22 cellular contexts compared by ENCODE assay signal in the genomic region with DNA sequence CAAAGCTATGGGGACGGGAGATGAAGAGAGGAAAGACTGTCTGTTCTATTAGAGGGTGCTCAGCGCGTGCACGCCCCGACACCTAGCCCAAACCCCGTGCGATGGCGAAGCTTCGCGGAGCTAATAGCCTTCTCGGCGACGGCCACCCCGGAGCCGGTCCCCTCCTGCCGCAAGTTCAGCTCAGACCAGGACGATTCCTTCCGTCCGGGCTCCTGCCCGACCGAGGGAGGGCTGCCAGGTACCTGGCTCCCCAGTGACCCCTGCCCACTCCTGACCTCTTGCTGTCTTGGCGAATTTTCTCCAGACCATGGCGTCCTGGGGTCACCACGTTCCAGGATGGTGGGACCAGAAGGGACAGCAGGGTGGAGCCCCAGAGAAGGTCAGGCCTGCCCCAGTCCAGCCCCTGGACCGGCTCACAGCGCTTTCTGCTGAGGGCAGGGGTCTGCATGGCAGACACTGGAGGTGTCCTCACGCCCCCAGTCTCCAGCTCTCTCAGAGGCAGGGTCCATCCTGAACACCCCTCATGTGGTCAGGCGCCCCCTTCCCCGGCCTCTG. TPM values are rescaled to one million over a fixed set of nuclear protein-coding genes. Genes with fewer than 3 reads are reported as not detected.
A peak's percentile ranks its signal among the peaks of the same experiment; 100 is the strongest.
DNase-seq lines count a peak whose midpoint lies in the region; ATAC-seq, FAIRE-seq and TF ChIP-seq lines count a peak whose summit lies in the region.
"Had no signal": no experiment of that assay in that cellular context is flagged by ENCODE, and none has a peak within 500 bp of the region (broad histone marks: within the 10 kb centered on the region; RNA-seq: fewer than 3 reads in every experiment).

No MANE protein-coding gene starts in this region.

- no peaks in the 10 kb centered on the region for H3K27me3 ChIP-seq in GM23338 (ENCODE audit: insufficient read depth)
- H3K27me3 ChIP-seq in H1 (replicated peaks in 1 of 4; ENCODE audit: control insufficient read depth in 3 of 4, extremely low read depth in 1 of 4, insufficient read depth in 3 of 4, low read length in 3 of 4): no peaks in the 10 kb centered on the region; a peak in 1 of 7 replicates
- H3K27me3 ChIP-seq in neural progenitor cell: peaks cover 31% of the 10 kb centered on the region

- H3K4me3 ChIP-seq in GM23338: no peak overlapping the region
- H3K4me3 ChIP-seq in H1 (ENCODE audit: extremely low read depth in 1 of 4, insufficient read depth in 2 of 4, low read depth in 3 of 4, low read length in 4 of 4): no peak overlapping the region
- no peak overlapping the region for H3K4me3 ChIP-seq in neural progenitor cell
- H3K4me3 ChIP-seq: SJSA1 had no signal

- H3F3A ChIP-seq in GM23338 (replicated peaks; ENCODE audit: low read depth) (no peaks in the 10 kb centered on the region), neural progenitor cell (ENCODE audit: low read depth) (peaks cover 3% of the 10 kb centered on the region)

- 91% methylated on average over 24 of the region's 29 CpGs; no CpG with 5 or more reads in 1 of the 2 experiments for WGBS in H1 (ENCODE audit: extremely low coverage in 1 of 2, insufficient coverage in 1 of 2, insufficient read length in 1 of 2, insufficient replicate concordance in 2 of 2, low coverage in 1 of 2, low lambda C conversion rate in 2 of 2, missing lambda C conversion rate in 1 of 2), 2 experiments

- TF ChIP-seq POLR2A in H1 (IDR thresholded peaks at IDR 0.05; ENCODE audit: control extremely low read depth in 1 of 2, low read depth in 2 of 2, low read length in 2 of 2): no peak

- no peak for TF ChIP-seq EP300 in H1 (IDR thresholded peaks at IDR 0.05; ENCODE audit: borderline replicate concordance in 1 of 2, low read depth in 2 of 2, low read length in 2 of 2)

- no peak overlapping the region for H3K18ac ChIP-seq in H1 (ENCODE audit: extremely low read depth, low read length)

- H3K4me1 ChIP-seq in GM23338 (ENCODE audit: insufficient read depth) (no peaks in the 10 kb centered on the region), H1 (replicated peaks in 1 of 4; ENCODE audit: control insufficient read depth in 3 of 4, insufficient read depth in 4 of 4, low read length in 3 of 4) (no peaks in the 10 kb centered on the region; a peak in 1 of 7 replicates), neural progenitor cell (no peaks in the 10 kb centered on the region)
- H3K4me1 ChIP-seq: SJSA1 had no signal

- no peak overlapping the region for H3K4ac ChIP-seq in H1 (replicated peaks; ENCODE audit: insufficient read length, low read depth, low read length)

- H3K36me3 ChIP-seq in GM23338 (ENCODE audit: insufficient read depth): no peaks in the 10 kb centered on the region
- H3K36me3 ChIP-seq in H1 (ENCODE audit: control insufficient read depth in 2 of 4, insufficient read depth in 4 of 4, low read length in 3 of 4): no peaks in the 10 kb centered on the region
- no peaks in the 10 kb centered on the region for H3K36me3 ChIP-seq in neural progenitor cell
- H3K36me3 ChIP-seq: SJSA1 had no signal

- TF ChIP-seq CTCF in GM23338 (conservative IDR thresholded peaks at IDR 0.05; ENCODE audit: low read depth in 2 of 2): no peak
- TF ChIP-seq CTCF in H1 (IDR thresholded peaks at IDR 0.05; ENCODE audit: control extremely low read depth in 1 of 3, insufficient read depth in 1 of 3, low read depth in 1 of 3, low read length in 3 of 3): no peak
- no peak for TF ChIP-seq CTCF in neural progenitor cell (IDR thresholded peaks at IDR 0.05)

- H4K20me1 ChIP-seq in GM23338 (replicated peaks; ENCODE audit: insufficient read depth) (no peaks in the 10 kb centered on the region), H1 (replicated peaks in 1 of 2; ENCODE audit: control insufficient read depth in 1 of 2, insufficient read depth in 2 of 2, low read length in 2 of 2) (no peaks in the 10 kb centered on the region), neural progenitor cell (ENCODE audit: low read depth) (no peaks in the 10 kb centered on the region)

- H2BK120ac ChIP-seq in H1 (replicated peaks; ENCODE audit: low read depth, low read length): no peak overlapping the region

- TF ChIP-seq RAD21 in H1 (IDR thresholded peaks at IDR 0.05 in 1 of 2, conservative IDR thresholded peaks at IDR 0.05 in 1 of 2; ENCODE audit: low read depth in 2 of 2, low read length in 2 of 2): no peak

- POLR2A ChIA-PET in H1 (lab: Charles Lee; ENCODE audit: partially characterized antibody): no interaction called here

- peak; percentile 20; the same call in 2 of the 3 replicates for ATAC-seq in GM23338
- ATAC-seq: CD8-positive, alpha-beta T cell; HCT116; Right ventricle myocardium inferior had no signal

- no peak overlapping the region for H2BK20ac ChIP-seq in H1 (ENCODE audit: low read length)

- no peak overlapping the region for H3K27ac ChIP-seq in GM23338 (ENCODE audit: low read depth)
- no peak overlapping the region for H3K27ac ChIP-seq in H1 (ENCODE audit: low read depth, low read length)
- H3K27ac ChIP-seq in neural progenitor cell: no peak overlapping the region
- H3K27ac ChIP-seq: SJSA1 had no signal

- intact Hi-C loops in activated T-helper 2 cell treated with anti-CD3 and anti-CD28 coated beads, Interferon-gamma antibody, Interleukin-2, Interleukin-4, amounts not matched to agents 10 μg/mL and 5 μg/mL and 100 μg/mL, durations not matched to agents 14 hours and 24 hours and 36 hours (cut with micrococcal nuclease): no loop called here

- no peak overlapping the region for H2AK5ac ChIP-seq in H1 (ENCODE audit: low read depth, low read length)

- H3K79me2 ChIP-seq in GM23338 (replicated peaks; ENCODE audit: insufficient read depth) (no peaks in the 10 kb centered on the region), H1 (ENCODE audit: control insufficient read depth in 1 of 2, insufficient read depth in 2 of 2, low read length in 2 of 2) (no peaks in the 10 kb centered on the region), neural progenitor cell (ENCODE audit: low read depth) (no peaks in the 10 kb centered on the region)

- peaks cover 8% of the 10 kb centered on the region for H3K9me3 Mint-ChIP-seq in GM23338
- H3K9me3 Mint-ChIP-seq in neural progenitor cell: peaks cover 3% of the 10 kb centered on the region
- no peaks in the 10 kb centered on the region for H3K9me3 Mint-ChIP-seq in activated T-helper 2 cell treated with anti-CD3 and anti-CD28 coated beads, Interferon-gamma antibody, Interleukin-2, Interleukin-4, amounts not matched to agents 10 μg/mL and 5 μg/mL and 100 μg/mL, durations not matched to agents 14 hours and 24 hours and 36 hours
- H3K9me3 Mint-ChIP-seq: CD8-positive, alpha-beta T cell had no signal

- no peak overlapping the region for H4K91ac ChIP-seq in H1 (replicated peaks; ENCODE audit: insufficient read length, low read length)

- H3K23me2 ChIP-seq in H1 (ENCODE audit: low read depth, low read length): peaks cover 16% of the 10 kb centered on the region; the same call in 1 of the 2 replicates

- H3K9me2 ChIP-seq in GM23338 (ENCODE audit: insufficient read depth): no peaks in the 10 kb centered on the region

- H3K27me3 Mint-ChIP-seq in GM23338 (ENCODE audit: insufficient read depth, low read depth, poor library complexity) (peaks cover 17% of the 10 kb centered on the region), neural progenitor cell (ENCODE audit: insufficient read depth, low read depth) (peaks cover 15% of the 10 kb centered on the region)
- H3K27me3 Mint-ChIP-seq in activated T-helper 2 cell treated with anti-CD3 and anti-CD28 coated beads, Interferon-gamma antibody, Interleukin-2, Interleukin-4, amounts not matched to agents 10 μg/mL and 5 μg/mL and 100 μg/mL, durations not matched to agents 14 hours and 24 hours and 36 hours (ENCODE audit: low read depth): peaks cover 7% of the 10 kb centered on the region

- H2BK5ac ChIP-seq in H1 (ENCODE audit: low read depth, low read length): no peak overlapping the region

- no peak overlapping the region for H3K4me3 Mint-ChIP-seq in GM23338
- H3K4me3 Mint-ChIP-seq in neural progenitor cell: no peak overlapping the region
- H3K4me3 Mint-ChIP-seq in activated T-helper 2 cell treated with anti-CD3 and anti-CD28 coated beads, Interferon-gamma antibody, Interleukin-2, Interleukin-4, amounts not matched to agents 10 μg/mL and 5 μg/mL and 100 μg/mL, durations not matched to agents 14 hours and 24 hours and 36 hours (ENCODE audit: low read depth): no peak overlapping the region
- H3K4me3 Mint-ChIP-seq: CD8-positive, alpha-beta T cell; IgD-negative memory B cell had no signal

- H3K79me1 ChIP-seq in H1 (ENCODE audit: low read depth, low read length): no peaks in the 10 kb centered on the region

- CTCF ChIA-PET in H1 (lab: Charles Lee; ENCODE audit: partially characterized antibody): interaction anchor here (0.6 to 0.9 kb wide), 2 partner anchors 64 to 137 kb away, joined by 3 read pairs; no protein-coding TSS in a partner anchor

- H4K5ac ChIP-seq in H1 (ENCODE audit: insufficient read length, low read depth, low read length): no peak overlapping the region

- no peak overlapping the region for H3K23ac ChIP-seq in H1 (ENCODE audit: insufficient read length)

- peak; percentile 42 for DNase-seq in NCI-H748 (lab: John Stamatoyannopoulos, UW; ENCODE audit: unreplicated experiment)
- DNase-seq in NCI-H748 treated with DMSO at 0.1 percent for 48 hours (lab: John Stamatoyannopoulos, UW): no peak
- DNase-seq in GM23338 (ENCODE audit: low spot score): no peak
- no peak for DNase-seq in H1 (ENCODE audit: low read depth in 1 of 2, low spot score in 2 of 2)
- DNase-seq in neural progenitor cell (ENCODE audit: low spot score): no peak
- no peak for DNase-seq in activated T-helper 2 cell treated with anti-CD3 and anti-CD28 coated beads, Interferon-gamma antibody, Interleukin-2, Interleukin-4, amounts not matched to agents 10 μg/mL and 5 μg/mL and 100 μg/mL, durations not matched to agents 14 hours and 24 hours and 36 hours (ENCODE audit: low spot score)
- DNase-seq in DMS153 treated with DMSO at 0.1 percent for 48 hours (lab: John Stamatoyannopoulos, UW; ENCODE audit: unreplicated experiment): no peak
- DNase-seq: AML-193; C1 segment of cervical spinal cord; CD8-positive, alpha-beta T cell; GOT3; MV-4-11; NCI-H2081 treated with DMSO at 0.1 percent for 48 hours; NCI-H82 had no signal

- H3K4me1 Mint-ChIP-seq in GM23338: no peaks in the 10 kb centered on the region; the same call in 2 of the 3 replicates
- H3K4me1 Mint-ChIP-seq in neural progenitor cell: peaks cover 5% of the 10 kb centered on the region
- no peaks in the 10 kb centered on the region for H3K4me1 Mint-ChIP-seq in activated T-helper 2 cell treated with anti-CD3 and anti-CD28 coated beads, Interferon-gamma antibody, Interleukin-2, Interleukin-4, amounts not matched to agents 10 μg/mL and 5 μg/mL and 100 μg/mL, durations not matched to agents 14 hours and 24 hours and 36 hours (ENCODE audit: low read depth)
- H3K4me1 Mint-ChIP-seq: IgD-negative memory B cell had no signal

- no peak overlapping the region for H3K14ac ChIP-seq in H1 (ENCODE audit: insufficient read length)

- no peak overlapping the region for H2AFZ ChIP-seq in GM23338
- no peak overlapping the region for H2AFZ ChIP-seq in H1 (ENCODE audit: low read length)
- H2AFZ ChIP-seq in neural progenitor cell (replicated peaks): no peak overlapping the region

- H3K56ac ChIP-seq in H1 (replicated peaks; ENCODE audit: insufficient read length, low read depth, low read length): no peak overlapping the region

- no peak overlapping the region for H2BK12ac ChIP-seq in H1 (ENCODE audit: low read depth, low read length)

- FAIRE-seq in H1 (lab: Jason Lieb, UNC): no peak
- FAIRE-seq: GM12892 had no signal

- H3K9ac ChIP-seq in H1 (replicated peaks in 1 of 4; ENCODE audit: extremely low read depth in 1 of 4, low read depth in 3 of 4, low read length in 3 of 4): no peak overlapping the region
- H3K9ac ChIP-seq in neural progenitor cell: no peak overlapping the region

- H3K27ac Mint-ChIP-seq in GM23338 (no peak overlapping the region), neural progenitor cell (peak overlapping the region; percentile 8)
- no peak overlapping the region for H3K27ac Mint-ChIP-seq in activated T-helper 2 cell treated with anti-CD3 and anti-CD28 coated beads, Interferon-gamma antibody, Interleukin-2, Interleukin-4, amounts not matched to agents 10 μg/mL and 5 μg/mL and 100 μg/mL, durations not matched to agents 14 hours and 24 hours and 36 hours
- H3K27ac Mint-ChIP-seq: CD8-positive, alpha-beta T cell; IgD-negative memory B cell had no signal

- H3K36me3 Mint-ChIP-seq in GM23338 (ENCODE audit: low read depth): peaks cover 4% of the 10 kb centered on the region
- H3K36me3 Mint-ChIP-seq in neural progenitor cell: no peaks in the 10 kb centered on the region
- no peaks in the 10 kb centered on the region for H3K36me3 Mint-ChIP-seq in activated T-helper 2 cell treated with anti-CD3 and anti-CD28 coated beads, Interferon-gamma antibody, Interleukin-2, Interleukin-4, amounts not matched to agents 10 μg/mL and 5 μg/mL and 100 μg/mL, durations not matched to agents 14 hours and 24 hours and 36 hours (ENCODE audit: low read depth)
- H3K36me3 Mint-ChIP-seq: CD8-positive, alpha-beta T cell had no signal

- H4K8ac ChIP-seq in H1 (ENCODE audit: extremely low read depth, insufficient read depth, low read length): peak overlapping the region; percentile 57; the same call in 1 of the 2 replicates

- H2BK15ac ChIP-seq in H1 (ENCODE audit: low read length): no peak overlapping the region

- no peak overlapping the region for H3K4me2 ChIP-seq in GM23338
- no peak overlapping the region for H3K4me2 ChIP-seq in H1 (ENCODE audit: insufficient read depth in 1 of 2, low read depth in 2 of 2, low read length in 2 of 2)
- H3K4me2 ChIP-seq in neural progenitor cell: no peak overlapping the region

- H3K9me3 ChIP-seq in H1 (ENCODE audit: insufficient read depth in 2 of 2, low read depth in 1 of 2, low read length in 1 of 2): peaks cover 3 to 6% of the 10 kb centered on the region in 2 experiments; a peak in 2 of 4 replicates
- no peaks in the 10 kb centered on the region for H3K9me3 ChIP-seq in neural progenitor cell (ENCODE audit: low read depth)
- H3K9me3 ChIP-seq: SJSA1 had no signal

RNA-seq across cellular contexts. Expression of a gene that starts 36.7 kb away (rescaled TPM):
- total RNA-seq in GM23338 (2014; rRNA removed; shearing (Covaris generic)): not detected in 2 replicates
- not detected in 2 replicates for polyA plus RNA-seq in GM23338 (2016; fragmentation: Nextera tagmentation; extraction: Ambion mirVana)
- not detected in 2 replicates for total RNA-seq in H1 (2021; fragmentation: NEBNext Ultra II Directional; extraction: Animal tissue kit (Norgen Biotek cat#: 25700))
- 0.03 TPM in 1 of 2 replicates, not detected in the other for polyA plus RNA-seq in H1 (2011; rRNA removed)
- not detected for polyA plus RNA-seq in H1 (2011; cell fraction: cytosol; rRNA removed)
- not detected for polyA plus RNA-seq in H1 (2011; cell fraction: nucleus; rRNA removed)
- polyA plus RNA-seq in H1 (2012, experiment 1 of 2): not detected in 4 replicates
- polyA plus RNA-seq in H1 (2012, experiment 2 of 2): not detected
- 0.02 TPM for polyA plus RNA-seq in H1 (2013, experiment 1 of 2)
- polyA plus RNA-seq in H1 (2013, experiment 2 of 2): not detected
- polyA minus RNA-seq in H1 (2011; rRNA and poly(A)+ RNA removed): not detected in 2 replicates
- polyA minus RNA-seq in H1 (2011; cell fraction: cytosol; rRNA and poly(A)+ RNA removed): not detected
- not detected for polyA minus RNA-seq in H1 (2011; cell fraction: nucleus; rRNA and poly(A)+ RNA removed)
- not detected in 2 replicates for total RNA-seq in neural progenitor cell (ENCODE audit: low replicate concordance)
- total RNA-seq in activated T-helper 2 cell treated with anti-CD3 and anti-CD28 coated beads, Interferon-gamma antibody, Interleukin-2, Interleukin-4, amounts not matched to agents 10 μg/mL and 5 μg/mL and 100 μg/mL, durations not matched to agents 14 hours and 24 hours and 36 hours: not detected in 2 replicates
- total RNA-seq: A172; CD8-positive, alpha-beta T cell; NCI-H460; Right ventricle myocardium inferior; SJSA1 had no signal
- polyA plus RNA-seq: AG04450, IgD-negative memory B cell had no signal
